In the genomic region with DNA sequence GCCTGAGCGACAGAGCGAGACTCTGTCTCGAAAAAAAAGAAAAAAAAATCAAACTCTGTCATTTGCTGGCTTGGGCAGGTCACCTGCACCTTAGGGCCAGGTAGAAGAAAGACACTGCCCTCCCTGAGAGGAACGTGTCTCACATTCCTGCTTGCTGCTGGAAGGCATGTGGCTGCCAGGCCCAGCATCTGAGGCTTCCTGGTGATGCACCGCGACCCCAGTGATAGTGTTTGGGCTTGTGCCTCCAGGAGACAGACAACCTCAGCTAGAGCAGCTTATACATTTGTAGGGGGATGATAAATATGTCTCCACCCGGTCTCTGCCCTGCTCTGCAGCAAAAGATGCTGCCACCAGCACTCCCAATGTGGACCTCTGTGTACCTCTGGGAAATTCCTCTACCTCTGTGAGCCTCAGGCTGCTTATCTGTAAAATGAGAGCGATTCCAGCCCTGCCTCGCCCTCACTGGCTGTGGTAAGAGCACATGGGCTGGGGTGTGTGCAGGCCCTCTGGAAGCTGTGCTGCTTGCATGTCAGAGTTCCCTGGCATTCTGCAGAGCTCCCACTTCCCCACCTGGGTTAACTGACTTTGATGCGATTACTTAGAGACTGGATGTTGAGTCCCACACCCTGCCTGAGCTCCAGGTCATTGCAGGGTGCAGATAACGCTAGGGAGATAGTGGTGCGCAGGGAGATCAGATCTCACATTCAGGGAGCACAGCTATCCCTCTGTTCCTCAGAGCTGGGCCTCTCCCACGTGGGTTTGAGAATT, we compare ENCODE assay signal across 1 cellular context.
TF ChIP-seq lines count a peak whose summit lies in the region.

No MANE protein-coding gene starts in this region.

TF ChIP-seq in K562, 482 proteins besides CTCF, POLR2A, EP300 and RAD21 (continued from another document and continues in another):
- TF ChIP-seq, protein P1, sequence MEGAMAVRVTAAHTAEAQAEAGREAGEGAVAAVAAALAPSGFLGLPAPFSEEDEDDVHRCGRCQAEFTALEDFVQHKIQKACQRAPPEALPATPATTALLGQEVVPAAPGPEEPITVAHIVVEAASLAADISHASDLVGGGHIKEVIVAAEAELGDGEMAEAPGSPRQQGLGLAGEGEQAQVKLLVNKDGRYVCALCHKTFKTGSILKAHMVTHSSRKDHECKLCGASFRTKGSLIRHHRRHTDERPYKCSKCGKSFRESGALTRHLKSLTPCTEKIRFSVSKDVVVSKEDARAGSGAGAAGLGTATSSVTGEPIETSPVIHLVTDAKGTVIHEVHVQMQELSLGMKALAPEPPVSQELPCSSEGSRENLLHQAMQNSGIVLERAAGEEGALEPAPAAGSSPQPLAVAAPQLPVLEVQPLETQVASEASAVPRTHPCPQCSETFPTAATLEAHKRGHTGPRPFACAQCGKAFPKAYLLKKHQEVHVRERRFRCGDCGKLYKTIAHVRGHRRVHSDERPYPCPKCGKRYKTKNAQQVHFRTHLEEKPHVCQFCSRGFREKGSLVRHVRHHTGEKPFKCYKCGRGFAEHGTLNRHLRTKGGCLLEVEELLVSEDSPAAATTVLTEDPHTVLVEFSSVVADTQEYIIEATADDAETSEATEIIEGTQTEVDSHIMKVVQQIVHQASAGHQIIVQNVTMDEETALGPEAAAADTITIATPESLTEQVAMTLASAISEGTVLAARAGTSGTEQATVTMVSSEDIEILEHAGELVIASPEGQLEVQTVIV (CRISPR knock-in tag; IDR thresholded peaks at IDR 0.05; ENCODE audit: borderline replicate concordance) = no peak
- TF ChIP-seq, protein P2, sequence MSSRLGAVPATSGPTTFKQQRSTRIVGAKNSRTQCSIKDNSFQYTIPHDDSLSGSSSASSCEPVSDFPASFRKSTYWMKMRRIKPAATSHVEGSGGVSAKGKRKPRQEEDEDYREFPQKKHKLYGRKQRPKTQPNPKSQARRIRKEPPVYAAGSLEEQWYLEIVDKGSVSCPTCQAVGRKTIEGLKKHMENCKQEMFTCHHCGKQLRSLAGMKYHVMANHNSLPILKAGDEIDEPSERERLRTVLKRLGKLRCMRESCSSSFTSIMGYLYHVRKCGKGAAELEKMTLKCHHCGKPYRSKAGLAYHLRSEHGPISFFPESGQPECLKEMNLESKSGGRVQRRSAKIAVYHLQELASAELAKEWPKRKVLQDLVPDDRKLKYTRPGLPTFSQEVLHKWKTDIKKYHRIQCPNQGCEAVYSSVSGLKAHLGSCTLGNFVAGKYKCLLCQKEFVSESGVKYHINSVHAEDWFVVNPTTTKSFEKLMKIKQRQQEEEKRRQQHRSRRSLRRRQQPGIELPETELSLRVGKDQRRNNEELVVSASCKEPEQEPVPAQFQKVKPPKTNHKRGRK (tag; IDR thresholded peaks at IDR 0.05) = no peak
- TF ChIP-seq, protein P3, sequence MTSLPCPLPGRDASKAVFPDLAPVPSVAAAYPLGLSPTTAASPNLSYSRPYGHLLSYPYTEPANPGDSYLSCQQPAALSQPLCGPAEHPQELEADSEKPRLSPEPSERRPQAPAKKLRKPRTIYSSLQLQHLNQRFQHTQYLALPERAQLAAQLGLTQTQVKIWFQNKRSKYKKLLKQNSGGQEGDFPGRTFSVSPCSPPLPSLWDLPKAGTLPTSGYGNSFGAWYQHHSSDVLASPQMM (CRISPR knock-in tag; IDR thresholded peaks at IDR 0.05) = no peak
- TF ChIP-seq, protein P4, sequence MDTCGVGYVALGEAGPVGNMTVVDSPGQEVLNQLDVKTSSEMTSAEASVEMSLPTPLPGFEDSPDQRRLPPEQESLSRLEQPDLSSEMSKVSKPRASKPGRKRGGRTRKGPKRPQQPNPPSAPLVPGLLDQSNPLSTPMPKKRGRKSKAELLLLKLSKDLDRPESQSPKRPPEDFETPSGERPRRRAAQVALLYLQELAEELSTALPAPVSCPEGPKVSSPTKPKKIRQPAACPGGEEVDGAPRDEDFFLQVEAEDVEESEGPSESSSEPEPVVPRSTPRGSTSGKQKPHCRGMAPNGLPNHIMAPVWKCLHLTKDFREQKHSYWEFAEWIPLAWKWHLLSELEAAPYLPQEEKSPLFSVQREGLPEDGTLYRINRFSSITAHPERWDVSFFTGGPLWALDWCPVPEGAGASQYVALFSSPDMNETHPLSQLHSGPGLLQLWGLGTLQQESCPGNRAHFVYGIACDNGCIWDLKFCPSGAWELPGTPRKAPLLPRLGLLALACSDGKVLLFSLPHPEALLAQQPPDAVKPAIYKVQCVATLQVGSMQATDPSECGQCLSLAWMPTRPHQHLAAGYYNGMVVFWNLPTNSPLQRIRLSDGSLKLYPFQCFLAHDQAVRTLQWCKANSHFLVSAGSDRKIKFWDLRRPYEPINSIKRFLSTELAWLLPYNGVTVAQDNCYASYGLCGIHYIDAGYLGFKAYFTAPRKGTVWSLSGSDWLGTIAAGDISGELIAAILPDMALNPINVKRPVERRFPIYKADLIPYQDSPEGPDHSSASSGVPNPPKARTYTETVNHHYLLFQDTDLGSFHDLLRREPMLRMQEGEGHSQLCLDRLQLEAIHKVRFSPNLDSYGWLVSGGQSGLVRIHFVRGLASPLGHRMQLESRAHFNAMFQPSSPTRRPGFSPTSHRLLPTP (IDR thresholded peaks at IDR 0.05; ENCODE audit: borderline replicate concordance, extremely low read depth, insufficient read length) = no peak
- TF ChIP-seq PHB (CRISPR knock-in tag; IDR thresholded peaks at IDR 0.05) = no peak
- no peak for TF ChIP-seq ZNF175 (CRISPR knock-in tag; IDR thresholded peaks at IDR 0.05; ENCODE audit: low read depth)
- TF ChIP-seq MTA2 (IDR thresholded peaks at IDR 0.05; ENCODE audit: low read depth) = no peak
- no peak for TF ChIP-seq PHTF2 (CRISPR knock-in tag; IDR thresholded peaks at IDR 0.05)
- no peak for TF ChIP-seq XRCC3 (IDR thresholded peaks at IDR 0.05)
- TF ChIP-seq ZNF445 (CRISPR knock-in tag; IDR thresholded peaks at IDR 0.05; ENCODE audit: low read depth) = no peak
- TF ChIP-seq, protein P5, sequence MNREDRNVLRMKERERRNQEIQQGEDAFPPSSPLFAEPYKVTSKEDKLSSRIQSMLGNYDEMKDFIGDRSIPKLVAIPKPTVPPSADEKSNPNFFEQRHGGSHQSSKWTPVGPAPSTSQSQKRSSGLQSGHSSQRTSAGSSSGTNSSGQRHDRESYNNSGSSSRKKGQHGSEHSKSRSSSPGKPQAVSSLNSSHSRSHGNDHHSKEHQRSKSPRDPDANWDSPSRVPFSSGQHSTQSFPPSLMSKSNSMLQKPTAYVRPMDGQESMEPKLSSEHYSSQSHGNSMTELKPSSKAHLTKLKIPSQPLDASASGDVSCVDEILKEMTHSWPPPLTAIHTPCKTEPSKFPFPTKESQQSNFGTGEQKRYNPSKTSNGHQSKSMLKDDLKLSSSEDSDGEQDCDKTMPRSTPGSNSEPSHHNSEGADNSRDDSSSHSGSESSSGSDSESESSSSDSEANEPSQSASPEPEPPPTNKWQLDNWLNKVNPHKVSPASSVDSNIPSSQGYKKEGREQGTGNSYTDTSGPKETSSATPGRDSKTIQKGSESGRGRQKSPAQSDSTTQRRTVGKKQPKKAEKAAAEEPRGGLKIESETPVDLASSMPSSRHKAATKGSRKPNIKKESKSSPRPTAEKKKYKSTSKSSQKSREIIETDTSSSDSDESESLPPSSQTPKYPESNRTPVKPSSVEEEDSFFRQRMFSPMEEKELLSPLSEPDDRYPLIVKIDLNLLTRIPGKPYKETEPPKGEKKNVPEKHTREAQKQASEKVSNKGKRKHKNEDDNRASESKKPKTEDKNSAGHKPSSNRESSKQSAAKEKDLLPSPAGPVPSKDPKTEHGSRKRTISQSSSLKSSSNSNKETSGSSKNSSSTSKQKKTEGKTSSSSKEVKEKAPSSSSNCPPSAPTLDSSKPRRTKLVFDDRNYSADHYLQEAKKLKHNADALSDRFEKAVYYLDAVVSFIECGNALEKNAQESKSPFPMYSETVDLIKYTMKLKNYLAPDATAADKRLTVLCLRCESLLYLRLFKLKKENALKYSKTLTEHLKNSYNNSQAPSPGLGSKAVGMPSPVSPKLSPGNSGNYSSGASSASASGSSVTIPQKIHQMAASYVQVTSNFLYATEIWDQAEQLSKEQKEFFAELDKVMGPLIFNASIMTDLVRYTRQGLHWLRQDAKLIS (CRISPR knock-in tag; IDR thresholded peaks at IDR 0.05) = no peak
- TF ChIP-seq MCM7 (IDR thresholded peaks at IDR 0.05) = no peak
- TF ChIP-seq NBN (IDR thresholded peaks at IDR 0.05; ENCODE audit: low read depth) = no peak
- TF ChIP-seq BRF1 (IDR thresholded peaks at IDR 0.05; ENCODE audit: borderline replicate concordance, extremely low read depth, insufficient read length) = no peak
- no peak for TF ChIP-seq EZH2 (IDR thresholded peaks at IDR 0.05; ENCODE audit: borderline replicate concordance, low read depth, low read length)
- TF ChIP-seq, protein P6, sequence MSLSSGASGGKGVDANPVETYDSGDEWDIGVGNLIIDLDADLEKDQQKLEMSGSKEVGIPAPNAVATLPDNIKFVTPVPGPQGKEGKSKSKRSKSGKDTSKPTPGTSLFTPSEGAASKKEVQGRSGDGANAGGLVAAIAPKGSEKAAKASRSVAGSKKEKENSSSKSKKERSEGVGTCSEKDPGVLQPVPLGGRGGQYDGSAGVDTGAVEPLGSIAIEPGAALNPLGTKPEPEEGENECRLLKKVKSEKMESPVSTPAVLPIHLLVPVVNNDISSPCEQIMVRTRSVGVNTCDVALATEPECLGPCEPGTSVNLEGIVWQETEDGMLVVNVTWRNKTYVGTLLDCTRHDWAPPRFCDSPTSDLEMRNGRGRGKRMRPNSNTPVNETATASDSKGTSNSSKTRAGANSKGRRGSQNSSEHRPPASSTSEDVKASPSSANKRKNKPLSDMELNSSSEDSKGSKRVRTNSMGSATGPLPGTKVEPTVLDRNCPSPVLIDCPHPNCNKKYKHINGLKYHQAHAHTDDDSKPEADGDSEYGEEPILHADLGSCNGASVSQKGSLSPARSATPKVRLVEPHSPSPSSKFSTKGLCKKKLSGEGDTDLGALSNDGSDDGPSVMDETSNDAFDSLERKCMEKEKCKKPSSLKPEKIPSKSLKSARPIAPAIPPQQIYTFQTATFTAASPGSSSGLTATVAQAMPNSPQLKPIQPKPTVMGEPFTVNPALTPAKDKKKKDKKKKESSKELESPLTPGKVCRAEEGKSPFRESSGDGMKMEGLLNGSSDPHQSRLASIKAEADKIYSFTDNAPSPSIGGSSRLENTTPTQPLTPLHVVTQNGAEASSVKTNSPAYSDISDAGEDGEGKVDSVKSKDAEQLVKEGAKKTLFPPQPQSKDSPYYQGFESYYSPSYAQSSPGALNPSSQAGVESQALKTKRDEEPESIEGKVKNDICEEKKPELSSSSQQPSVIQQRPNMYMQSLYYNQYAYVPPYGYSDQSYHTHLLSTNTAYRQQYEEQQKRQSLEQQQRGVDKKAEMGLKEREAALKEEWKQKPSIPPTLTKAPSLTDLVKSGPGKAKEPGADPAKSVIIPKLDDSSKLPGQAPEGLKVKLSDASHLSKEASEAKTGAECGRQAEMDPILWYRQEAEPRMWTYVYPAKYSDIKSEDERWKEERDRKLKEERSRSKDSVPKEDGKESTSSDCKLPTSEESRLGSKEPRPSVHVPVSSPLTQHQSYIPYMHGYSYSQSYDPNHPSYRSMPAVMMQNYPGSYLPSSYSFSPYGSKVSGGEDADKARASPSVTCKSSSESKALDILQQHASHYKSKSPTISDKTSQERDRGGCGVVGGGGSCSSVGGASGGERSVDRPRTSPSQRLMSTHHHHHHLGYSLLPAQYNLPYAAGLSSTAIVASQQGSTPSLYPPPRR (CRISPR knock-in tag; IDR thresholded peaks at IDR 0.05; ENCODE audit: borderline replicate concordance) = no peak
- no peak for TF ChIP-seq ZNF12 (CRISPR knock-in tag; IDR thresholded peaks at IDR 0.05)
- no peak for TF ChIP-seq ZNF41 (CRISPR knock-in tag; conservative IDR thresholded peaks at IDR 0.05)
- TF ChIP-seq RBM14 (IDR thresholded peaks at IDR 0.05; ENCODE audit: borderline replicate concordance, insufficient read depth, low read depth, low read length) = no peak
- TF ChIP-seq ZNF263 (CRISPR knock-in tag; IDR thresholded peaks at IDR 0.05; ENCODE audit: borderline replicate concordance) = peak; percentile 59; the same call in 1 of the 2 replicates
- TF ChIP-seq, protein P7, sequence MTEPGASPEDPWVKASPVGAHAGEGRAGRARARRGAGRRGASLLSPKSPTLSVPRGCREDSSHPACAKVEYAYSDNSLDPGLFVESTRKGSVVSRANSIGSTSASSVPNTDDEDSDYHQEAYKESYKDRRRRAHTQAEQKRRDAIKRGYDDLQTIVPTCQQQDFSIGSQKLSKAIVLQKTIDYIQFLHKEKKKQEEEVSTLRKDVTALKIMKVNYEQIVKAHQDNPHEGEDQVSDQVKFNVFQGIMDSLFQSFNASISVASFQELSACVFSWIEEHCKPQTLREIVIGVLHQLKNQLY (CRISPR knock-in tag; conservative IDR thresholded peaks at IDR 0.05) = no peak
- no peak for TF ChIP-seq GTF2F1 (IDR thresholded peaks at IDR 0.05; ENCODE audit: low read depth, low read length)
- no peak for TF ChIP-seq ESRRA (IDR thresholded peaks at IDR 0.05; ENCODE audit: borderline replicate concordance, low read depth)
- TF ChIP-seq, protein P8, sequence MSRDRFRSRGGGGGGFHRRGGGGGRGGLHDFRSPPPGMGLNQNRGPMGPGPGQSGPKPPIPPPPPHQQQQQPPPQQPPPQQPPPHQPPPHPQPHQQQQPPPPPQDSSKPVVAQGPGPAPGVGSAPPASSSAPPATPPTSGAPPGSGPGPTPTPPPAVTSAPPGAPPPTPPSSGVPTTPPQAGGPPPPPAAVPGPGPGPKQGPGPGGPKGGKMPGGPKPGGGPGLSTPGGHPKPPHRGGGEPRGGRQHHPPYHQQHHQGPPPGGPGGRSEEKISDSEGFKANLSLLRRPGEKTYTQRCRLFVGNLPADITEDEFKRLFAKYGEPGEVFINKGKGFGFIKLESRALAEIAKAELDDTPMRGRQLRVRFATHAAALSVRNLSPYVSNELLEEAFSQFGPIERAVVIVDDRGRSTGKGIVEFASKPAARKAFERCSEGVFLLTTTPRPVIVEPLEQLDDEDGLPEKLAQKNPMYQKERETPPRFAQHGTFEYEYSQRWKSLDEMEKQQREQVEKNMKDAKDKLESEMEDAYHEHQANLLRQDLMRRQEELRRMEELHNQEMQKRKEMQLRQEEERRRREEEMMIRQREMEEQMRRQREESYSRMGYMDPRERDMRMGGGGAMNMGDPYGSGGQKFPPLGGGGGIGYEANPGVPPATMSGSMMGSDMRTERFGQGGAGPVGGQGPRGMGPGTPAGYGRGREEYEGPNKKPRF (IDR thresholded peaks at IDR 0.05; ENCODE audit: low read depth, low read length) = no peak
- TF ChIP-seq, protein P9, sequence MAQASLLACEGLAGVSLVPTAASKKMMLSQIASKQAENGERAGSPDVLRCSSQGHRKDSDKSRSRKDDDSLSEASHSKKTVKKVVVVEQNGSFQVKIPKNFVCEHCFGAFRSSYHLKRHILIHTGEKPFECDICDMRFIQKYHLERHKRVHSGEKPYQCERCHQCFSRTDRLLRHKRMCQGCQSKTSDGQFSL (CRISPR knock-in tag; IDR thresholded peaks at IDR 0.05) = no peak
- TF ChIP-seq, protein P9 (tag; IDR thresholded peaks at IDR 0.05) = no peak
- TF ChIP-seq CREB1 (IDR thresholded peaks at IDR 0.05) = no peak
- no peak for TF ChIP-seq CREB1 (CRISPR knock-in tag; IDR thresholded peaks at IDR 0.05)
- TF ChIP-seq HDGF (IDR thresholded peaks at IDR 0.05) = no peak
